In the genomic region with DNA sequence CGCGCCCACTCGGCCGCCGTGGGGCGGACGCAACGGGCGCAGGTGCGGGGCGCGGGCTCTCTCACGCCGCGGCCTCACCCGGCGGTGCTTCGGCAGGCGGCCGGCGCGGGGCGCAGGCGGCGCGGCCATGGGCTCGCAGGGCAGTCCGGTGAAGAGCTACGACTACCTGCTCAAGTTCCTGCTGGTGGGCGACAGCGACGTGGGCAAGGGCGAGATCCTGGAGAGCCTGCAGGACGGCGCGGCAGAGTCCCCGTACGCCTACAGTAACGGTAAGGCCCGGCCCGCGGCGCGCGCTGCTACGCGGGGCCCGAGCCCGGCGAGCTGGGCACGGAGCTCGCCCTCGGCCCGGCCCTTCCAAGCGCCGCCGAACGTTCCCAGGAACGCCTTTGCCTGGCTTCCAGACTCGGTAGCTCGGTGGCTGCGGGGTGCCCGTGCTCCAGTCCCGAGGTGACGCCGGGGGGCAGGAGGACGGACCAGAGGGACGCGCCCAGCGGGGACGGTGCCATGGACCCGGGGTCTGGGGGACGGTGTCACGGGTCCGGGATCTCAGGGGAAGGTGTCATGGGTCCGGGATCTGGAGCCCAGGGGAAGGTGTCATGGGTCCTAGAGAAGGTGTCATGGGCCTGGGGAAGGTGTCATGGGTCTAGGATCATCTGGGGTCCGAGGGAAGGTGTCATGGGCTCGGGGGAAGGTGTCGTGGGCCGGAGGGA, we compare ENCODE assay signal across 8 cellular contexts. TPM values are rescaled to one million over a fixed set of nuclear protein-coding genes. Genes with fewer than 3 reads are reported as not detected.
DNase-seq lines count a peak whose midpoint lies in the region; ATAC-seq, FAIRE-seq and TF ChIP-seq lines count a peak whose summit lies in the region.

No MANE protein-coding gene starts in this region.

- H4K20me1 ChIP-seq in DND-41 (ENCODE audit: insufficient read depth, low read length) (peaks cover 68% of the 10 kb centered on the region), K562 (replicated peaks; ENCODE audit: control insufficient read depth, insufficient read depth, low read length) (peaks cover 19% of the 10 kb centered on the region)

- H2AFZ ChIP-seq in DND-41 (ENCODE audit: low read depth, low read length) (peak overlapping the region; percentile 86), K562 (ENCODE audit: low read depth, low read length) (peak overlapping the region; percentile 86)

- TF ChIP-seq POLR2A in K562 (conservative IDR thresholded peaks at IDR 0.05) (no peak), upper lobe of left lung (IDR thresholded peaks at IDR 0.05) (peak in 2 of 4 donors; percentile 48 to 57)

- no TSS peak for BruUV-seq in K562 (replicated peaks; lab: Mats Ljungman, UMichigan)

- peaks cover 8% of the 10 kb centered on the region for H3K9me1 ChIP-seq in K562 (ENCODE audit: control insufficient read depth, insufficient read depth, low read length)

- intact Hi-C loops in K562 (cut with micrococcal nuclease) (loop anchor here (1.0 kb wide), 1 partner anchor 51 kb away; the partner anchor contains the start of gene MCRIP2), lower lobe of right lung (cut with DNase I) (no loop called here)

- H3K79me2 ChIP-seq in DND-41 (ENCODE audit: insufficient read depth, low read length) (peaks cover 71% of the 10 kb centered on the region), K562 (ENCODE audit: control insufficient read depth, insufficient read depth, low read length) (peaks cover 72% of the 10 kb centered on the region)

- no peak for TF ChIP-seq CTCF in DND-41 (IDR thresholded peaks at IDR 0.05; ENCODE audit: borderline replicate concordance, extremely low read depth, low read length, poor library complexity, severe bottlenecking)
- peak in 2 of 3 experiments; percentile 12 to 47; a peak in 2 of 6 replicates for TF ChIP-seq CTCF in K562 (IDR thresholded peaks at IDR 0.05 in 2 of 3, conservative IDR thresholded peaks at IDR 0.05 in 1 of 3; ENCODE audit: insufficient read depth in 2 of 3, low read depth in 1 of 3, low read length in 3 of 3)
- no peak for TF ChIP-seq CTCF in lower lobe of right lung (IDR thresholded peaks at IDR 0.05)
- peak in 2 of 6 experiments; percentile 20 to 25 for TF ChIP-seq CTCF in upper lobe of left lung (IDR thresholded peaks at IDR 0.05)

- peak in 1 of 2 experiments; percentile 29; a peak in 2 of 4 replicates for TF ChIP-seq RAD21 in K562 (CRISPR knock-in tag; conservative IDR thresholded peaks at IDR 0.05 in 1 of 2, IDR thresholded peaks at IDR 0.05 in 1 of 2)

- H3K27me3 ChIP-seq in DND-41 (ENCODE audit: insufficient read depth, low read length, poor library complexity) (no peaks in the 10 kb centered on the region), K562 (ENCODE audit: control insufficient read depth in 2 of 2, insufficient read depth in 2 of 2, low read length in 2 of 2) (no peaks in the 10 kb centered on the region), lower lobe of right lung (ENCODE audit: low read depth) (no peaks in the 10 kb centered on the region), upper lobe of left lung (no peaks in the 10 kb centered on the region)

- DNase-seq in DND-41 (no peak), K562 (ENCODE audit: extremely low read depth in 1 of 4, low spot score in 3 of 4) (peak; percentile 29 to 40 (median 35)), lower lobe of right lung (peak; percentile 75), upper lobe of left lung (no peak)
- no peak for DNase-seq in NK-92 treated with Interleukin-12 subunit alpha and Interleukin-12 subunit beta, amount 100 ng/mL, for 24 hours (lab: John Stamatoyannopoulos, UW)

- FAIRE-seq in K562 (lab: Jason Lieb, UNC) = no peak

- in situ Hi-C loops in K562 (cut with MboI) = no loop called here

- peak overlapping the region; percentile 100 for H3K4me2 ChIP-seq in DND-41 (ENCODE audit: insufficient read depth, low read length)
- H3K4me2 ChIP-seq in K562 (ENCODE audit: insufficient read depth, low read length) = peak overlapping the region; percentile 94

- whole genome bisulfite sequencing in K562 (ENCODE audit: insufficient coverage, low coverage, missing lambda C conversion rate) = 7% methylated on average over 13 of the region's 80 CpGs
- 5 to 15% methylated on average over 9 to 29 of the region's 80 CpGs for WGBS in upper lobe of left lung, 2 donors

- ATAC-seq in DND-41 (ENCODE audit: insufficient read depth, low read depth) (no peak), HG03432 (IDR thresholded peaks at IDR 0.05; ENCODE audit: unreplicated experiment) (peak; percentile 2), K562 (no peak), lower lobe of right lung (no peak), upper lobe of left lung (ENCODE audit: low FRiP score in 2 of 2) (no peak), GM19351 (IDR thresholded peaks at IDR 0.05; ENCODE audit: unreplicated experiment) (no peak), HG03095 (IDR thresholded peaks at IDR 0.05; ENCODE audit: unreplicated experiment) (no peak)

- H3K9me3 ChIP-seq in DND-41 (ENCODE audit: insufficient read depth, low read length, severe bottlenecking) = no peaks in the 10 kb centered on the region
- H3K9me3 ChIP-seq in K562 (replicated peaks; ENCODE audit: control insufficient read depth, insufficient read depth, low read depth, low read length) = no peaks in the 10 kb centered on the region
- H3K9me3 ChIP-seq in lower lobe of right lung = no peaks in the 10 kb centered on the region
- no peaks in the 10 kb centered on the region for H3K9me3 ChIP-seq in upper lobe of left lung

- H3K36me3 ChIP-seq in DND-41 (ENCODE audit: insufficient read depth, low read length) = peaks cover 14% of the 10 kb centered on the region
- peaks cover 25% of the 10 kb centered on the region; the same call in 2 of the 3 replicates for H3K36me3 ChIP-seq in K562 (ENCODE audit: control insufficient read depth, insufficient read depth, low read length)
- H3K36me3 ChIP-seq in lower lobe of right lung = no peaks in the 10 kb centered on the region
- peaks cover 0 to 3% (median 0%) of the 10 kb centered on the region in 4 donors for H3K36me3 ChIP-seq in upper lobe of left lung

- H3K4me3 ChIP-seq in DND-41 (ENCODE audit: low read depth in 1 of 2, low read length in 2 of 2) (peak overlapping the region; percentile 85 to 86; a peak in 3 of 4 replicates), K562 (peak overlapping the region; percentile 90), lower lobe of right lung (peak overlapping the region; percentile 92), upper lobe of left lung (peak overlapping the region; percentile 69 to 96 (median 84))

- peak overlapping the region; percentile 75 for H3K27ac ChIP-seq in DND-41 (ENCODE audit: low read length)
- H3K27ac ChIP-seq in K562 (ENCODE audit: extremely low read depth, low read depth, low read length) = peak overlapping the region; percentile 80
- peak overlapping the region; percentile 91 for H3K27ac ChIP-seq in lower lobe of right lung
- H3K27ac ChIP-seq in upper lobe of left lung = peak overlapping the region; percentile 86 to 92 (median 90)

- H3K4me1 ChIP-seq in DND-41 (ENCODE audit: insufficient read depth, low read length) = peaks cover 36% of the 10 kb centered on the region
- H3K4me1 ChIP-seq in K562 (replicated peaks in 1 of 2; ENCODE audit: control insufficient read depth in 2 of 2, insufficient read depth in 2 of 2, low read length in 2 of 2) = peaks cover 18 to 74% of the 10 kb centered on the region in 2 experiments; a peak in 4 of 5 replicates
- H3K4me1 ChIP-seq in lower lobe of right lung = peaks cover 71% of the 10 kb centered on the region
- peaks cover 47 to 73% (median 67%) of the 10 kb centered on the region in 4 donors for H3K4me1 ChIP-seq in upper lobe of left lung

- H3K9ac ChIP-seq in DND-41 (ENCODE audit: low read depth, low read length) (peak overlapping the region; percentile 87), K562 (ENCODE audit: insufficient read depth in 1 of 2, low read depth in 2 of 2, low read length in 2 of 2) (peak overlapping the region; percentile 84 to 95)

- TF ChIP-seq EP300 in K562 (IDR thresholded peaks at IDR 0.05; ENCODE audit: low read length) (no peak), upper lobe of left lung (IDR thresholded peaks at IDR 0.05) (no peak)

- CTCF ChIA-PET in K562 (lab: Yijun Ruan, JAX; ENCODE audit: low intra/inter-chr PET ratio) = no interaction called here

- POLR2A ChIA-PET in K562 (lab: Yijun Ruan, JAX) = interaction anchor here (0.6 to 1.2 kb wide), 6 partner anchors 8 to 496 kb away, joined by 3 to 7 read pairs (median 4); no protein-coding TSS in a partner anchor

RNA-seq across cellular contexts. Expression of gene RAB40C, which starts 0.5 kb away (rescaled TPM):
- 10.6 and 36.6 TPM in 2 replicates for total RNA-seq in K562 (2011; cell fraction: chromatin; rRNA removed; ENCODE audit: low replicate concordance)
- 24.2 and 24.8 TPM in 2 replicates for total RNA-seq in K562 (2011; cell fraction: nucleolus; rRNA removed)
- total RNA-seq in K562 (2011; cell fraction: nucleoplasm; rRNA removed) = 15.5 and 15.6 TPM in 2 replicates
- 22.3 and 26.0 TPM in 2 replicates for total RNA-seq in K562 (2014; rRNA removed)
- total RNA-seq in K562 (2014; rRNA removed; fragmentation: Illumina TruSeq; extraction: Trizol) = 1.9 and 2.5 TPM in 2 replicates
- 10.1 and 11.4 TPM in 2 replicates for total RNA-seq in K562 (2015; rRNA removed; fragmentation: Illumina TruSeq; extraction: Trizol)
- total RNA-seq in K562 (2021) = 23.4 and 25.3 TPM in 2 replicates
- 8.7 and 10.9 TPM in 2 replicates for polyA plus RNA-seq in K562 (2011; rRNA removed)
- polyA plus RNA-seq in K562 (2011; cell fraction: cytosol; rRNA removed) = 15.6 and 35.2 TPM in 2 replicates
- 22.1 and 35.1 TPM in 2 replicates for polyA plus RNA-seq in K562 (2011; cell fraction: nucleus; rRNA removed)
- 15.7 and 28.1 TPM in 2 replicates for polyA plus RNA-seq in K562 (2012)
- polyA plus RNA-seq in K562 (2014; fragmentation: Illumina TruSeq; extraction: Trizol) = 5.6 and 13.3 TPM in 2 replicates
- under 1 TPM; 0.17 to 0.50 TPM for polyA plus RNA-seq in K562 (2014; fragmentation: Nextera tagmentation; extraction: Ambion mirVana)
- polyA plus RNA-seq in K562 (2014; rRNA removed) = 20.9 and 22.3 TPM in 2 replicates
- polyA minus RNA-seq in K562 (2011; rRNA and poly(A)+ RNA removed) = 2.9 and 5.0 TPM in 2 replicates
- 10.3 and 15.5 TPM in 2 replicates for polyA minus RNA-seq in K562 (2011; cell fraction: cytosol; rRNA and poly(A)+ RNA removed)
- 4.8 and 5.1 TPM in 2 replicates for polyA minus RNA-seq in K562 (2011; cell fraction: nucleus; rRNA and poly(A)+ RNA removed)
- 40.1 TPM for total RNA-seq in lower lobe of right lung
- 100 to 1,000 TPM in 1 of 6 donors, 10 to 100 TPM in 5; 40.5 to 101 (median 61.5) TPM for total RNA-seq in upper lobe of left lung

RNA-seq across cellular contexts. Expression of gene PIGQ, which starts 20.6 kb away (rescaled TPM):
- total RNA-seq in K562 (2011; cell fraction: chromatin; rRNA removed; ENCODE audit: low replicate concordance) = 51.8 and 208 TPM in 2 replicates
- 193 and 220 TPM in 2 replicates for total RNA-seq in K562 (2011; cell fraction: nucleolus; rRNA removed)
- total RNA-seq in K562 (2011; cell fraction: nucleoplasm; rRNA removed) = 84.0 and 92.9 TPM in 2 replicates
- total RNA-seq in K562 (2014; rRNA removed) (30.7 and 36.1 TPM in 2 replicates), K562 (2014; rRNA removed; fragmentation: Illumina TruSeq; extraction: Trizol) (2.3 and 3.4 TPM in 2 replicates), K562 (2015; rRNA removed; fragmentation: Illumina TruSeq; extraction: Trizol) (14.1 and 14.3 TPM in 2 replicates), K562 (2021) (43.7 and 49.6 TPM in 2 replicates), lower lobe of right lung (68.9 TPM), upper lobe of left lung (100 to 1,000 TPM in 2 of 6 donors, 10 to 100 TPM in 4; 42.7 to 153 (median 79.6) TPM)
- polyA plus RNA-seq in K562 (2011; rRNA removed) (11.2 and 19.4 TPM in 2 replicates), K562 (2014; fragmentation: Illumina TruSeq; extraction: Trizol) (11.7 and 21.9 TPM in 2 replicates), K562 (2014; fragmentation: Nextera tagmentation; extraction: Ambion mirVana) (1 to 10 TPM in 1 of 2 experiments, under 1 TPM in 1; 0.20 to 2.5 TPM), K562 (2014; rRNA removed) (42.1 and 42.3 TPM in 2 replicates)
- polyA plus RNA-seq in K562 (2011; cell fraction: cytosol; rRNA removed) = 15.7 and 51.3 TPM in 2 replicates
- 84.7 and 175 TPM in 2 replicates for polyA plus RNA-seq in K562 (2011; cell fraction: nucleus; rRNA removed)
- 22.2 and 33.3 TPM in 2 replicates for polyA plus RNA-seq in K562 (2012)
- 9.6 and 17.9 TPM in 2 replicates for polyA minus RNA-seq in K562 (2011; rRNA and poly(A)+ RNA removed)
- 11.2 and 15.5 TPM in 2 replicates for polyA minus RNA-seq in K562 (2011; cell fraction: cytosol; rRNA and poly(A)+ RNA removed)
- polyA minus RNA-seq in K562 (2011; cell fraction: nucleus; rRNA and poly(A)+ RNA removed) = 33.2 and 44.4 TPM in 2 replicates

RNA-seq across cellular contexts. Expression of gene NHLRC4, which starts 23.5 kb away (rescaled TPM):
- total RNA-seq in K562 (2011; cell fraction: chromatin; rRNA removed; ENCODE audit: low replicate concordance) = 3.1 and 8.5 TPM in 2 replicates
- 8.4 and 8.8 TPM in 2 replicates for total RNA-seq in K562 (2011; cell fraction: nucleolus; rRNA removed)
- 5.0 TPM in 2 replicates for total RNA-seq in K562 (2011; cell fraction: nucleoplasm; rRNA removed)
- total RNA-seq in K562 (2014; rRNA removed) (2.6 and 3.1 TPM in 2 replicates), K562 (2014; rRNA removed; fragmentation: Illumina TruSeq; extraction: Trizol) (0.47 and 0.48 TPM in 2 replicates), K562 (2015; rRNA removed; fragmentation: Illumina TruSeq; extraction: Trizol) (1.2 and 1.3 TPM in 2 replicates), K562 (2021) (2.0 and 3.0 TPM in 2 replicates), lower lobe of right lung (2.7 TPM), upper lobe of left lung (1 to 10 TPM; 1.2 to 7.8 (median 3.3) TPM)
- polyA plus RNA-seq in K562 (2011; rRNA removed) (1.3 and 1.7 TPM in 2 replicates), K562 (2014; fragmentation: Illumina TruSeq; extraction: Trizol) (0.24 and 1.1 TPM in 2 replicates), K562 (2014; fragmentation: Nextera tagmentation; extraction: Ambion mirVana) (not detected), K562 (2014; rRNA removed) (3.2 and 3.7 TPM in 2 replicates)
- 2.0 and 4.5 TPM in 2 replicates for polyA plus RNA-seq in K562 (2011; cell fraction: cytosol; rRNA removed)
- polyA plus RNA-seq in K562 (2011; cell fraction: nucleus; rRNA removed) = 6.2 and 8.3 TPM in 2 replicates
- polyA plus RNA-seq in K562 (2012) = 1.7 and 7.2 TPM in 2 replicates
- polyA minus RNA-seq in K562 (2011; rRNA and poly(A)+ RNA removed) = 0.39 and 0.51 TPM in 2 replicates
- 1.3 TPM in 1 of 2 replicates, not detected in the other for polyA minus RNA-seq in K562 (2011; cell fraction: cytosol; rRNA and poly(A)+ RNA removed)
- polyA minus RNA-seq in K562 (2011; cell fraction: nucleus; rRNA and poly(A)+ RNA removed) = 6.5 and 8.1 TPM in 2 replicates

RNA-seq across cellular contexts. Expression of gene PRR35, which starts 30.1 kb away (rescaled TPM):
- 0.18 and 0.79 TPM in 2 replicates for total RNA-seq in K562 (2011; cell fraction: chromatin; rRNA removed; ENCODE audit: low replicate concordance)
- 0.66 and 1.3 TPM in 2 replicates for total RNA-seq in K562 (2011; cell fraction: nucleolus; rRNA removed)
- 0.29 and 0.53 TPM in 2 replicates for total RNA-seq in K562 (2011; cell fraction: nucleoplasm; rRNA removed)
- total RNA-seq in K562 (2014; rRNA removed) = 0.41 and 0.45 TPM in 2 replicates
- not detected in 2 replicates for total RNA-seq in K562 (2014; rRNA removed; fragmentation: Illumina TruSeq; extraction: Trizol)
- 0.08 TPM in 1 of 2 replicates, not detected in the other for total RNA-seq in K562 (2015; rRNA removed; fragmentation: Illumina TruSeq; extraction: Trizol)
- total RNA-seq in K562 (2021) = 0.18 and 0.42 TPM in 2 replicates
- 0.09 and 0.17 TPM in 2 replicates for polyA plus RNA-seq in K562 (2011; rRNA removed)
- 0.07 and 1.2 TPM in 2 replicates for polyA plus RNA-seq in K562 (2011; cell fraction: cytosol; rRNA removed)
- polyA plus RNA-seq in K562 (2011; cell fraction: nucleus; rRNA removed) = 0.20 and 2.2 TPM in 2 replicates
- 0.09 and 0.14 TPM in 2 replicates for polyA plus RNA-seq in K562 (2012)
- 0.07 TPM in 1 of 2 replicates, not detected in the other for polyA plus RNA-seq in K562 (2014; fragmentation: Illumina TruSeq; extraction: Trizol)
- polyA plus RNA-seq in K562 (2014; fragmentation: Nextera tagmentation; extraction: Ambion mirVana) = not detected
- polyA plus RNA-seq in K562 (2014; rRNA removed) = 0.15 and 0.24 TPM in 2 replicates
- not detected in 2 replicates for polyA minus RNA-seq in K562 (2011; rRNA and poly(A)+ RNA removed)
- not detected in 2 replicates for polyA minus RNA-seq in K562 (2011; cell fraction: cytosol; rRNA and poly(A)+ RNA removed)
- polyA minus RNA-seq in K562 (2011; cell fraction: nucleus; rRNA and poly(A)+ RNA removed) = 0.27 TPM in 1 of 2 replicates, not detected in the other
- total RNA-seq in lower lobe of right lung = not detected
- not detected for total RNA-seq in upper lobe of left lung

RNA-seq across cellular contexts. Expression of gene WFIKKN1, which starts 40.5 kb away (rescaled TPM):
- 0.83 and 4.1 TPM in 2 replicates for total RNA-seq in K562 (2011; cell fraction: chromatin; rRNA removed; ENCODE audit: low replicate concordance)
- total RNA-seq in K562 (2011; cell fraction: nucleolus; rRNA removed) = 3.3 and 3.8 TPM in 2 replicates
- 1.8 and 2.3 TPM in 2 replicates for total RNA-seq in K562 (2011; cell fraction: nucleoplasm; rRNA removed)
- total RNA-seq in K562 (2014; rRNA removed) (0.50 and 0.57 TPM in 2 replicates), K562 (2014; rRNA removed; fragmentation: Illumina TruSeq; extraction: Trizol) (not detected in 2 replicates), K562 (2015; rRNA removed; fragmentation: Illumina TruSeq; extraction: Trizol) (0.11 and 0.14 TPM in 2 replicates), K562 (2021) (0.85 and 1.1 TPM in 2 replicates), lower lobe of right lung (1.2 TPM), upper lobe of left lung (10 to 100 TPM in 1 of 6 donors, 1 to 10 TPM in 5; 1.7 to 16.8 (median 5.8) TPM)
- polyA plus RNA-seq in K562 (2011; rRNA removed) (0.18 and 0.22 TPM in 2 replicates), K562 (2014; fragmentation: Illumina TruSeq; extraction: Trizol) (0.14 TPM in 1 of 2 replicates, not detected in the other), K562 (2014; fragmentation: Nextera tagmentation; extraction: Ambion mirVana) (not detected), K562 (2014; rRNA removed) (0.30 and 0.54 TPM in 2 replicates)
- 0.29 and 2.5 TPM in 2 replicates for polyA plus RNA-seq in K562 (2011; cell fraction: cytosol; rRNA removed)
- polyA plus RNA-seq in K562 (2011; cell fraction: nucleus; rRNA removed) = 0.56 and 2.4 TPM in 2 replicates
- polyA plus RNA-seq in K562 (2012) = 0.61 and 1.5 TPM in 2 replicates
- polyA minus RNA-seq in K562 (2011; rRNA and poly(A)+ RNA removed) = 0.12 and 0.14 TPM in 2 replicates
- 0.73 and 1.1 TPM in 2 replicates for polyA minus RNA-seq in K562 (2011; cell fraction: cytosol; rRNA and poly(A)+ RNA removed)
- polyA minus RNA-seq in K562 (2011; cell fraction: nucleus; rRNA and poly(A)+ RNA removed) = 0.44 and 0.81 TPM in 2 replicates

Comparison
In these comparisons a context has a peak if more than half of its experiments do, and no peak if none do; other contexts are left out.
1. DNase-seq: peak in K562 (4 of 4) and lower lobe of right lung (single experiment); none in DND-41 (single experiment), upper lobe of left lung (0 of 2) and NK-92 treated with Interleukin-12 subunit alpha and Interleukin-12 subunit beta, amount 100 ng/mL, for 24 hours (single experiment).
2. CTCF ChIP-seq: peak in K562 (2 of 3); none in DND-41 (single experiment) and lower lobe of right lung (single experiment).
3. Peak in every context shown above with its lines, with median percentiles within 50 percentile points of each other: H3K27ac ChIP-seq and H3K4me3 ChIP-seq.